Comparison of ENCODE assay signal across 8 cellular contexts in genomic region chr13:19862511-19863313, GRCh38. TPM values are rescaled to one million over a fixed set of nuclear protein-coding genes. Genes with fewer than 3 reads are reported as not detected.
DNase-seq lines count a peak whose midpoint lies in the region; FAIRE-seq and TF ChIP-seq lines count a peak whose summit lies in the region.

No MANE protein-coding gene starts in this region.

- peak overlapping the region; percentile 94 for H3K27ac ChIP-seq in WERI-Rb-1

- no peaks in the 10 kb centered on the region for H3K27me3 ChIP-seq in WERI-Rb-1 (ENCODE audit: insufficient read depth, low read depth, severe bottlenecking)
- H3K27me3 ChIP-seq in bronchial epithelial cell (ENCODE audit: control insufficient read depth, insufficient read depth, low read length) = no peaks in the 10 kb centered on the region

- H3K4me3 ChIP-seq in WERI-Rb-1 (ENCODE audit: low read depth, low read length) = peak overlapping the region; percentile 100
- peak overlapping the region; percentile 78 for H3K4me3 ChIP-seq in bronchial epithelial cell (ENCODE audit: low read depth, low read length)

- H3K36me3 ChIP-seq in WERI-Rb-1 = peaks cover 31% of the 10 kb centered on the region
- no peaks in the 10 kb centered on the region for H3K36me3 ChIP-seq in bronchial epithelial cell (ENCODE audit: control insufficient read depth, insufficient read depth, low read length)

- peak; percentile 34 for DNase-seq in SKM-1 treated with dmso at 0.1 percent for 144 hours (lab: John Stamatoyannopoulos, UW; ENCODE audit: unreplicated experiment)
- no peak for DNase-seq in SKM-1 (lab: John Stamatoyannopoulos, UW; ENCODE audit: unreplicated experiment)
- peak; percentile 38 for DNase-seq in HT1080 (ENCODE audit: low read depth)
- no peak for DNase-seq in WERI-Rb-1
- DNase-seq in bronchial epithelial cell (ENCODE audit: low read depth) = peak; percentile 30
- DNase-seq in kidney glomerular epithelial cell (lab: John Stamatoyannopoulos, UW) = peak; percentile 23
- DNase-seq in stimulated activated CD4-positive, alpha-beta T cell treated with anti-CD3 and anti-CD28 coated beads, Interleukin-15, amount 100 ng/mL, for 48 hours (ENCODE audit: low read depth in 2 of 2) = peak; percentile 17 to 28
- no peak for DNase-seq in 8988T

- H3K9me3 ChIP-seq in WERI-Rb-1 (ENCODE audit: severe bottlenecking) = no peaks in the 10 kb centered on the region

- TF ChIP-seq CTCF in WERI-Rb-1 (IDR thresholded peaks at IDR 0.05; ENCODE audit: low read depth, low read length) (no peak), bronchial epithelial cell (IDR thresholded peaks at IDR 0.05; ENCODE audit: insufficient read depth, low read length, severe bottlenecking) (no peak)

- no peak for FAIRE-seq in bronchial epithelial cell (lab: Jason Lieb, UNC)

RNA-seq across cellular contexts. Expression of gene ZMYM5, which starts 0.7 kb away (rescaled TPM):
- 4.8 and 5.4 TPM in 2 replicates for total RNA-seq in HT1080 (2014; rRNA removed; shearing (Covaris generic))
- polyA plus RNA-seq in HT1080 (2015; cell fraction: cytosol; rRNA removed) = 6.8 and 8.1 TPM in 2 replicates
- 8.9 and 13.0 TPM in 2 replicates for polyA plus RNA-seq in HT1080 (2015; cell fraction: nucleus; rRNA removed)
- total RNA-seq in bronchial epithelial cell = 11.1 and 12.4 TPM in 2 replicates

Comparison
In these comparisons a context has a peak if more than half of its experiments do, and no peak if none do; other contexts are left out.
1. DNase-seq: peak in SKM-1 treated with dmso at 0.1 percent for 144 hours (single experiment), HT1080 (single experiment), bronchial epithelial cell (single experiment), kidney glomerular epithelial cell (single experiment) and stimulated activated CD4-positive, alpha-beta T cell treated with anti-CD3 and anti-CD28 coated beads, Interleukin-15, amount 100 ng/mL, for 48 hours (2 of 2); none in SKM-1 (single experiment), WERI-Rb-1 (single experiment) and 8988T (single experiment).